Comparison of ENCODE assay signal across 8 cellular contexts in the genomic region with DNA sequence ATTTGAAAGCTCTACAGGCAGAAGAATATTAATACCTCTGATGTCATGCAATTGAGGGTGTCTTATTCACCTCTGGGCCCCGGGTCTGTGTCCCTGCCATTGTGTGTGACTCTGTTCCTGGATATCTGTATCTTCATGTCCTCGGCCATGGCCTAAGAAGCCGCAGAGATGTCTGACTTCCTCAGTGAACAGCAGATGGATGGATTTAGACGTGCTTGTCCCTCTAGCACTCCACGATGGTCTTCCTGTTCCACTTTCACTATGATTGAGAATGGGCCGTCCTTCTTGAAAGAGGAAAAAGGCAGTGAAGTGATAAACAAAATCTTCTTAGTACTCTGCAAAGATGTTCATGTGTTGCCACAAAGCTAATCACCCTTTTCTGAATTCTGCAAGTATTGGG.
A peak's percentile ranks its signal among the peaks of the same experiment; 100 is the strongest.
DNase-seq lines count a peak whose midpoint lies in the region; ATAC-seq lines count a peak whose summit lies in the region.

No MANE protein-coding gene starts in this region.

- CTCF ChIA-PET in activated CD4-positive, alpha-beta memory T cell treated with anti-CD3 and anti-CD28 coated beads for 36 hours (lab: Charles Lee) = interaction anchor here (3.3 kb wide), 1 partner anchor 359 kb away, joined by 10 read pairs; no protein-coding TSS in a partner anchor

- POLR2A ChIA-PET in activated CD4-positive, alpha-beta memory T cell treated with anti-CD3 and anti-CD28 coated beads for 36 hours (lab: Charles Lee) = no interaction called here

- H3K9me3 Mint-ChIP-seq in activated T-cell treated with anti-CD3 and anti-CD28 coated beads, Interleukin-2, amount 50 U/mL, for 24 hours = no peaks in the 10 kb centered on the region
- H3K9me3 Mint-ChIP-seq in activated CD4-positive, alpha-beta memory T cell treated with anti-CD3 and anti-CD28 coated beads for 36 hours = no peaks in the 10 kb centered on the region

- peaks cover 69% of the 10 kb centered on the region for H3K4me1 Mint-ChIP-seq in activated T-cell treated with anti-CD3 and anti-CD28 coated beads, Interleukin-2, amount 50 U/mL, for 24 hours (ENCODE audit: low read depth)
- H3K4me1 Mint-ChIP-seq in activated CD4-positive, alpha-beta memory T cell treated with anti-CD3 and anti-CD28 coated beads for 36 hours (ENCODE audit: low read depth) = peaks cover 70% of the 10 kb centered on the region

- intact Hi-C loops in activated CD4-positive, alpha-beta memory T cell treated with anti-CD3 and anti-CD28 coated beads for 36 hours (cut with micrococcal nuclease) = loop anchor here (2.0 kb wide), 1 partner anchor 24 kb away; no protein-coding TSS in a partner anchor
- intact Hi-C loops in posterior vena cava (cut with DNase I) = no loop called here

- peak; percentile 63 for ATAC-seq in HG02981 (IDR thresholded peaks at IDR 0.05; ENCODE audit: unreplicated experiment)

- H3K27ac Mint-ChIP-seq in activated T-cell treated with anti-CD3 and anti-CD28 coated beads, Interleukin-2, amount 50 U/mL, for 24 hours = peak overlapping the region; percentile 89
- H3K27ac Mint-ChIP-seq in activated CD4-positive, alpha-beta memory T cell treated with anti-CD3 and anti-CD28 coated beads for 36 hours = peak overlapping the region; percentile 70

- peak overlapping the region; percentile 56 for H3K4me3 Mint-ChIP-seq in activated T-cell treated with anti-CD3 and anti-CD28 coated beads, Interleukin-2, amount 50 U/mL, for 24 hours
- peak overlapping the region; percentile 50 for H3K4me3 Mint-ChIP-seq in activated CD4-positive, alpha-beta memory T cell treated with anti-CD3 and anti-CD28 coated beads for 36 hours

- no peak for DNase-seq in activated T-cell treated with anti-CD3 and anti-CD28 coated beads, Interleukin-2, amount 50 U/mL, for 24 hours
- DNase-seq in activated T-cell treated with anti-CD3 and anti-CD28 coated beads, Interleukin-2, amount 50 U/mL, for 1 hour = no peak
- peak; percentile 37 for DNase-seq in activated CD4-positive, alpha-beta memory T cell treated with anti-CD3 and anti-CD28 coated beads for 36 hours
- DNase-seq in posterior vena cava (ENCODE audit: low spot score) = peak; percentile 66
- no peak for DNase-seq in NCI-H526 (lab: John Stamatoyannopoulos, UW)
- no peak for DNase-seq in SHP77 treated with DMSO at 0.1 percent for 48 hours (lab: John Stamatoyannopoulos, UW)
- no peak for DNase-seq in NCI-H187 treated with DMSO at 0.1 percent for 48 hours (lab: John Stamatoyannopoulos, UW)

- no peaks in the 10 kb centered on the region for H3K27me3 Mint-ChIP-seq in activated T-cell treated with anti-CD3 and anti-CD28 coated beads, Interleukin-2, amount 50 U/mL, for 24 hours
- H3K27me3 Mint-ChIP-seq in activated CD4-positive, alpha-beta memory T cell treated with anti-CD3 and anti-CD28 coated beads for 36 hours = no peaks in the 10 kb centered on the region

- H3K36me3 Mint-ChIP-seq in activated T-cell treated with anti-CD3 and anti-CD28 coated beads, Interleukin-2, amount 50 U/mL, for 24 hours (ENCODE audit: low read depth) = no peaks in the 10 kb centered on the region
- H3K36me3 Mint-ChIP-seq in activated CD4-positive, alpha-beta memory T cell treated with anti-CD3 and anti-CD28 coated beads for 36 hours = peaks cover 1% of the 10 kb centered on the region

Comparison
In these comparisons a context has a peak if more than half of its experiments do, and no peak if none do; other contexts are left out.
1. DNase-seq: peak in activated CD4-positive, alpha-beta memory T cell treated with anti-CD3 and anti-CD28 coated beads for 36 hours (single experiment) and posterior vena cava (single experiment); none in activated T-cell treated with anti-CD3 and anti-CD28 coated beads, Interleukin-2, amount 50 U/mL, for 24 hours (single experiment), activated T-cell treated with anti-CD3 and anti-CD28 coated beads, Interleukin-2, amount 50 U/mL, for 1 hour (single experiment), NCI-H526 (0 of 2), SHP77 treated with DMSO at 0.1 percent for 48 hours (single experiment) and NCI-H187 treated with DMSO at 0.1 percent for 48 hours (single experiment).